ENCODE assay signal across 12 cellular contexts in the genomic region with DNA sequence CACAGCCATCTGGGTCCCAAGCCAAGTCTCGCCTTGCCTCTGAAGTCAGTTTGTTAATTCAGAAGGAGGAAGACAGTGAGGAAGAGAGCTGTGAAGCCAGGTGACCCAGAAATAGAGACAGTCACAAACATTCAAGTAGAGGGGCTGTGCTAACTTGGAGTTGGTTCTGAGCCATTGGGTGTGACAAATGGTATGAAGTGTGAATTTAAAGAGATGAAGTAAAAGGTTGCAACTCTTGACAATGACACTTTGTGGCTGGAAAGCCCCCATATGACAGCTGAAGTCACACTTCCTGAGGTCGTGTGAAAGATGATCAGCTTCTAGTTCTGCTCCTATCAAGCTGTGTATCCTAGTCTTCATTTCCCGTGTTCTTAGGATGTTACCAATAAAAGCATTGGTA.
DNase-seq lines count a peak whose midpoint lies in the region; ATAC-seq and TF ChIP-seq lines count a peak whose summit lies in the region.
"Had no signal": no experiment of that assay in that cellular context is flagged by ENCODE, and none has a peak within 500 bp of the region (broad histone marks: within the 10 kb centered on the region; RNA-seq: fewer than 3 reads in every experiment).

No MANE protein-coding gene starts in this region.

- H3K4me2 ChIP-seq in GM23248 (ENCODE audit: unreplicated experiment), result no peak overlapping the region

- no peak overlapping the region for H3K4me3 Mint-ChIP-seq in progenitor cell of endocrine pancreas (ENCODE audit: low read depth)
- H3K4me3 Mint-ChIP-seq: IgD-negative memory B cell had no signal

- H3K9me3 Mint-ChIP-seq in progenitor cell of endocrine pancreas (ENCODE audit: low read depth), result peaks cover 3% of the 10 kb centered on the region

- in situ Hi-C loops in GM23248 (cut with MboI), result no loop called here

- H3K27me3 ChIP-seq in GM23248 (replicated peaks; ENCODE audit: insufficient read depth), result no peaks in the 10 kb centered on the region
- H3K27me3 ChIP-seq: sigmoid colon had no signal

- H2AFZ ChIP-seq in GM23248, result no peak overlapping the region

- H3K27ac ChIP-seq in GM23248, result no peak overlapping the region
- H3K27ac ChIP-seq: sigmoid colon had no signal

- no peaks in the 10 kb centered on the region for H3K36me3 ChIP-seq in GM23248 (ENCODE audit: low read depth)
- H3K36me3 ChIP-seq: sigmoid colon had no signal

- H4K20me1 ChIP-seq in GM23248 (ENCODE audit: insufficient read depth), result no peaks in the 10 kb centered on the region

- H3K9ac ChIP-seq in GM23248, result no peak overlapping the region

- H3K4me1 Mint-ChIP-seq in progenitor cell of endocrine pancreas (ENCODE audit: low read depth), result peaks cover 10% of the 10 kb centered on the region

- H3K4me3 ChIP-seq in GM23248, result no peak overlapping the region
- H3K4me3 ChIP-seq: sigmoid colon had no signal

- peak; percentile 3 for DNase-seq in NK-92 treated with Interleukin-12 subunit alpha and Interleukin-12 subunit beta, amount 100 ng/mL, for 24 hours (lab: John Stamatoyannopoulos, UW)
- DNase-seq in NK-92 (lab: John Stamatoyannopoulos, UW; ENCODE audit: unreplicated experiment) (no peak), GM23248 (no peak), 8988T (no peak), progenitor cell of endocrine pancreas (ENCODE audit: low spot score, unreplicated experiment) (no peak), hippocampal formation (lab: John Stamatoyannopoulos, UW) (no peak)
- DNase-seq: NCI-H2107, sigmoid colon, trophoblast cell had no signal

- no peaks in the 10 kb centered on the region for H3K79me2 ChIP-seq in GM23248 (ENCODE audit: insufficient read depth)

- peaks cover 4% of the 10 kb centered on the region for H3K27me3 Mint-ChIP-seq in progenitor cell of endocrine pancreas

- H3K27ac Mint-ChIP-seq in progenitor cell of endocrine pancreas, result no peak overlapping the region
- H3K27ac Mint-ChIP-seq: IgD-negative memory B cell had no signal

- no peaks in the 10 kb centered on the region for H3K36me3 Mint-ChIP-seq in progenitor cell of endocrine pancreas (ENCODE audit: insufficient read depth)
- H3K36me3 Mint-ChIP-seq: IgD-negative memory B cell had no signal

- H3F3A ChIP-seq in GM23248 (ENCODE audit: insufficient read depth), result no peaks in the 10 kb centered on the region

- no peaks in the 10 kb centered on the region for H3K4me1 ChIP-seq in GM23248 (ENCODE audit: insufficient read depth)
- H3K4me1 ChIP-seq: sigmoid colon had no signal

- H3K9me3 ChIP-seq in GM23248 (ENCODE audit: low read depth), result no peaks in the 10 kb centered on the region
- H3K9me3 ChIP-seq: sigmoid colon had no signal

- ATAC-seq in HG02571 (IDR thresholded peaks at IDR 0.05; ENCODE audit: unreplicated experiment) (peak; percentile 65), HG03354 (IDR thresholded peaks at IDR 0.05; ENCODE audit: poor library complexity, severe bottlenecking, unreplicated experiment) (peak; percentile 70)

- WGBS in GM23248 (ENCODE audit: low coverage in 1 of 2, low lambda C conversion rate in 2 of 2, missing lambda C conversion rate in 2 of 2), 2 experiments, result 9 to 17% methylated on average over 3 of the region's 3 CpGs

- no peaks in the 10 kb centered on the region for H3K9me2 ChIP-seq in GM23248 (ENCODE audit: insufficient read depth)

- TF ChIP-seq CTCF in progenitor cell of endocrine pancreas (IDR thresholded peaks at IDR 0.05; ENCODE audit: unreplicated experiment), result no peak
